1 cellular context compared by ENCODE assay signal in the genomic region with DNA sequence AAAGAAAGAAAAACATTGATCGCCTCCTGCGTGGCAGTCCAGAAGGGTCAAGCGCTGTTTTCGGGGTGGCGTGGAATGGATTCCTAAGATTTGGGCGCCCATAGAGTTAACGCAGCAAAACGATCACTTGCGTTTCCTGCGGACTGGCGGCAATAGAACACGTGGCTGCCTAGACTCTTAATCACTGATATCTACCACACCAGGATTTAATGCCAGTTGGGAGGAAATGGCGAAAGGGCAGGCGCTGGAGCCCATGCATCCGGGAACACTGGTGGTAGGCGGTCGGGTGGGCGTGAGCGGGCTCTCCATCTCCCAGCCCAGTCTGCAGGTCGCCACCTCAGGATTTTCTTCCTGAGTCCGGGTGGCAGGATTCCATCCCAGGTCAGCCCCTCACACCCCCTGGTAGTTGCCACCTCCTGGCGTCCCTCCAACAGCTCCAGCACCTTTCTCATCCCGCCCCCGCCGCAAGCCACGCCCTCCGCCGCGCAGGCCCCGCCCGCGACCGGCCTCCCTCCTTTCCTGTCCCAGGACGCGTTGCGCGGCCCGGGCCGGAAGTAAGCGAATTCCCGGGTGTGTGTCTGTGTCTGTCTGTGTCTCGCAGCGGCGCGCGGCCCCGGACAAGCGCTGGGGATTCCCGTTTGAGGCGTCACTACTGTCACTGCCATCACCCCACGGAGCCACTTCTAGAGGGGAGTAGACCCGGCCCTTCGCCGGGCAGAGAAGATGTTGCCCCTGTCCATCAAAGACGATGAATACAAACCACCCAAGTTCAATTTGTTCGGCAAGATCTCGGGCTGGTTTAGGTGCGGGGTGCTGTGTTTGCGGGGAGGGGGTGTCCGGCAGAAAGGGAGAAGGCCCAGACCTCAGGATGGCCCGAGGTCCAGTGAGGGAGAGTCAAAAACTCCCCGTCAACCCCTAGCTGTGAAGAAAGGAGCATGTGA.
A peak's percentile ranks its signal among the peaks of the same experiment; 100 is the strongest.
TF ChIP-seq lines count a peak whose summit lies in the region.

A gene with protein sequence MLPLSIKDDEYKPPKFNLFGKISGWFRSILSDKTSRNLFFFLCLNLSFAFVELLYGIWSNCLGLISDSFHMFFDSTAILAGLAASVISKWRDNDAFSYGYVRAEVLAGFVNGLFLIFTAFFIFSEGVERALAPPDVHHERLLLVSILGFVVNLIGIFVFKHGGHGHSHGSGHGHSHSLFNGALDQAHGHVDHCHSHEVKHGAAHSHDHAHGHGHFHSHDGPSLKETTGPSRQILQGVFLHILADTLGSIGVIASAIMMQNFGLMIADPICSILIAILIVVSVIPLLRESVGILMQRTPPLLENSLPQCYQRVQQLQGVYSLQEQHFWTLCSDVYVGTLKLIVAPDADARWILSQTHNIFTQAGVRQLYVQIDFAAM (plus strand): TSS at position 551 of the 941 bp plus-strand sequence. CDS start 173 bp downstream, at position 724.

TF ChIP-seq in HepG2, 621 proteins besides CTCF, POLR2A, EP300 and RAD21 (continued from another document):
- TF ChIP-seq, protein P1, sequence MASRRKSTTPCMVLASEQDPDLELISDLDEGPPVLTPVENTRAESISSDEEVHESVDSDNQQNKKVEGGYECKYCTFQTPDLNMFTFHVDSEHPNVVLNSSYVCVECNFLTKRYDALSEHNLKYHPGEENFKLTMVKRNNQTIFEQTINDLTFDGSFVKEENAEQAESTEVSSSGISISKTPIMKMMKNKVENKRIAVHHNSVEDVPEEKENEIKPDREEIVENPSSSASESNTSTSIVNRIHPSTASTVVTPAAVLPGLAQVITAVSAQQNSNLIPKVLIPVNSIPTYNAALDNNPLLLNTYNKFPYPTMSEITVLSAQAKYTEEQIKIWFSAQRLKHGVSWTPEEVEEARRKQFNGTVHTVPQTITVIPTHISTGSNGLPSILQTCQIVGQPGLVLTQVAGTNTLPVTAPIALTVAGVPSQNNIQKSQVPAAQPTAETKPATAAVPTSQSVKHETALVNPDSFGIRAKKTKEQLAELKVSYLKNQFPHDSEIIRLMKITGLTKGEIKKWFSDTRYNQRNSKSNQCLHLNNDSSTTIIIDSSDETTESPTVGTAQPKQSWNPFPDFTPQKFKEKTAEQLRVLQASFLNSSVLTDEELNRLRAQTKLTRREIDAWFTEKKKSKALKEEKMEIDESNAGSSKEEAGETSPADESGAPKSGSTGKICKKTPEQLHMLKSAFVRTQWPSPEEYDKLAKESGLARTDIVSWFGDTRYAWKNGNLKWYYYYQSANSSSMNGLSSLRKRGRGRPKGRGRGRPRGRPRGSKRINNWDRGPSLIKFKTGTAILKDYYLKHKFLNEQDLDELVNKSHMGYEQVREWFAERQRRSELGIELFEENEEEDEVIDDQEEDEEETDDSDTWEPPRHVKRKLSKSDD (CRISPR knock-in tag; IDR thresholded peaks at IDR 0.05; ENCODE audit: low read depth), result 0 out of 2 replicates have a peak, but pooled peaks have one; percentile 27
- TF ChIP-seq, protein P2, sequence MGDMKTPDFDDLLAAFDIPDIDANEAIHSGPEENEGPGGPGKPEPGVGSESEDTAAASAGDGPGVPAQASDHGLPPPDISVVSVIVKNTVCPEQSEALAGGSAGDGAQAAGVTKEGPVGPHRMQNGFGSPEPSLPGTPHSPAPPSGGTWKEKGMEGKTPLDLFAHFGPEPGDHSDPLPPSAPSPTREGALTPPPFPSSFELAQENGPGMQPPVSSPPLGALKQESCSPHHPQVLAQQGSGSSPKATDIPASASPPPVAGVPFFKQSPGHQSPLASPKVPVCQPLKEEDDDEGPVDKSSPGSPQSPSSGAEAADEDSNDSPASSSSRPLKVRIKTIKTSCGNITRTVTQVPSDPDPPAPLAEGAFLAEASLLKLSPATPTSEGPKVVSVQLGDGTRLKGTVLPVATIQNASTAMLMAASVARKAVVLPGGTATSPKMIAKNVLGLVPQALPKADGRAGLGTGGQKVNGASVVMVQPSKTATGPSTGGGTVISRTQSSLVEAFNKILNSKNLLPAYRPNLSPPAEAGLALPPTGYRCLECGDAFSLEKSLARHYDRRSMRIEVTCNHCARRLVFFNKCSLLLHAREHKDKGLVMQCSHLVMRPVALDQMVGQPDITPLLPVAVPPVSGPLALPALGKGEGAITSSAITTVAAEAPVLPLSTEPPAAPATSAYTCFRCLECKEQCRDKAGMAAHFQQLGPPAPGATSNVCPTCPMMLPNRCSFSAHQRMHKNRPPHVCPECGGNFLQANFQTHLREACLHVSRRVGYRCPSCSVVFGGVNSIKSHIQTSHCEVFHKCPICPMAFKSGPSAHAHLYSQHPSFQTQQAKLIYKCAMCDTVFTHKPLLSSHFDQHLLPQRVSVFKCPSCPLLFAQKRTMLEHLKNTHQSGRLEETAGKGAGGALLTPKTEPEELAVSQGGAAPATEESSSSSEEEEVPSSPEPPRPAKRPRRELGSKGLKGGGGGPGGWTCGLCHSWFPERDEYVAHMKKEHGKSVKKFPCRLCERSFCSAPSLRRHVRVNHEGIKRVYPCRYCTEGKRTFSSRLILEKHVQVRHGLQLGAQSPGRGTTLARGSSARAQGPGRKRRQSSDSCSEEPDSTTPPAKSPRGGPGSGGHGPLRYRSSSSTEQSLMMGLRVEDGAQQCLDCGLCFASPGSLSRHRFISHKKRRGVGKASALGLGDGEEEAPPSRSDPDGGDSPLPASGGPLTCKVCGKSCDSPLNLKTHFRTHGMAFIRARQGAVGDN (CRISPR knock-in tag; IDR thresholded peaks at IDR 0.05), result peak; percentile 83
- TF ChIP-seq SP2 (CRISPR knock-in tag; IDR thresholded peaks at IDR 0.05) (peak; percentile 41; the same call in 1 of the 2 replicates), ZNF674 (CRISPR knock-in tag; IDR thresholded peaks at IDR 0.05; ENCODE audit: low read depth) (0 out of 2 replicates have a peak, but pooled peaks have one; percentile 28), CC2D1A (CRISPR knock-in tag; IDR thresholded peaks at IDR 0.05) (no peak), KMT2A (CRISPR knock-in tag; IDR thresholded peaks at IDR 0.05) (peak; percentile 74; the same call in 1 of the 2 replicates), CBX2 (IDR thresholded peaks at IDR 0.05; ENCODE audit: low read depth, low read length) (no peak), CBX2 (CRISPR knock-in tag; IDR thresholded peaks at IDR 0.05; ENCODE audit: low read depth) (no peak), TBX2 (CRISPR knock-in tag; IDR thresholded peaks at IDR 0.05; ENCODE audit: borderline replicate concordance) (peak; percentile 69), ZMYM4 (CRISPR knock-in tag; IDR thresholded peaks at IDR 0.05) (peak; percentile 61; the same call in 1 of the 2 replicates), MYC (CRISPR knock-in tag; IDR thresholded peaks at IDR 0.05; ENCODE audit: borderline replicate concordance) (peak; percentile 70; the same call in 1 of the 2 replicates)
- TF ChIP-seq, protein P3, sequence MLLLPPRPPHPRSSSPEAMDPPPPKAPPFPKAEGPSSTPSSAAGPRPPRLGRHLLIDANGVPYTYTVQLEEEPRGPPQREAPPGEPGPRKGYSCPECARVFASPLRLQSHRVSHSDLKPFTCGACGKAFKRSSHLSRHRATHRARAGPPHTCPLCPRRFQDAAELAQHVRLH (CRISPR knock-in tag; IDR thresholded peaks at IDR 0.05; ENCODE audit: borderline replicate concordance, low read depth), result 0 out of 2 replicates have a peak, but pooled peaks have one; percentile 25
- TF ChIP-seq, protein P4, sequence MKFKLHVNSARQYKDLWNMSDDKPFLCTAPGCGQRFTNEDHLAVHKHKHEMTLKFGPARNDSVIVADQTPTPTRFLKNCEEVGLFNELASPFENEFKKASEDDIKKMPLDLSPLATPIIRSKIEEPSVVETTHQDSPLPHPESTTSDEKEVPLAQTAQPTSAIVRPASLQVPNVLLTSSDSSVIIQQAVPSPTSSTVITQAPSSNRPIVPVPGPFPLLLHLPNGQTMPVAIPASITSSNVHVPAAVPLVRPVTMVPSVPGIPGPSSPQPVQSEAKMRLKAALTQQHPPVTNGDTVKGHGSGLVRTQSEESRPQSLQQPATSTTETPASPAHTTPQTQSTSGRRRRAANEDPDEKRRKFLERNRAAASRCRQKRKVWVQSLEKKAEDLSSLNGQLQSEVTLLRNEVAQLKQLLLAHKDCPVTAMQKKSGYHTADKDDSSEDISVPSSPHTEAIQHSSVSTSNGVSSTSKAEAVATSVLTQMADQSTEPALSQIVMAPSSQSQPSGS (CRISPR knock-in tag; IDR thresholded peaks at IDR 0.05), result 0 out of 2 replicates have a peak, but pooled peaks have one; percentile 11
